Comparison of ENCODE assay signal across 26 cellular contexts in genomic region chr3:44504566-44504965, GRCh38. TPM values are rescaled to one million over a fixed set of nuclear protein-coding genes. Genes with fewer than 3 reads are reported as not detected.
DNase-seq lines count a peak whose midpoint lies in the region; ATAC-seq and TF ChIP-seq lines count a peak whose summit lies in the region.
"Had no signal": no experiment of that assay in that cellular context is flagged by ENCODE, and none has a peak within 500 bp of the region (broad histone marks: within the 10 kb centered on the region; RNA-seq: fewer than 3 reads in every experiment).

No MANE protein-coding gene starts in this region.

- CTCF ChIA-PET in WTC11 (lab: Charles Lee): no interaction called here

- peaks cover 33% of the 10 kb centered on the region for H3K9me3 Mint-ChIP-seq in WTC11

- no peak overlapping the region for H3K27ac Mint-ChIP-seq in WTC11
- H3K27ac Mint-ChIP-seq: B cell; CD14-positive monocyte; CD4-positive, alpha-beta memory T cell; CD4-positive, alpha-beta T cell; CD8-positive, alpha-beta memory T cell; CD8-positive, alpha-beta T cell had no signal

- H3K36me3 Mint-ChIP-seq in WTC11: peaks cover 44% of the 10 kb centered on the region

- POLR2A ChIA-PET in WTC11 (lab: Charles Lee): interaction anchor here (0.6 kb wide), 1 partner anchor 788 kb away, joined by 3 read pairs; no protein-coding TSS in a partner anchor

- peaks cover 24% of the 10 kb centered on the region for H3K4me1 Mint-ChIP-seq in WTC11

- no peak overlapping the region for H3K4me3 Mint-ChIP-seq in WTC11
- H3K4me3 Mint-ChIP-seq: B cell; CD14-positive monocyte; CD4-positive, alpha-beta memory T cell; CD4-positive, alpha-beta T cell; CD8-positive, alpha-beta memory T cell; CD8-positive, alpha-beta T cell had no signal

- DNase-seq in WTC11 (ENCODE audit: low spot score): no peak
- DNase-seq in stimulated activated naive CD8-positive, alpha-beta T cell treated with anti-CD3 and anti-CD28 coated beads, Interleukin-15, Interleukin-2, amounts not matched to agents 100 U/mL and 50 U/mL, for 24 hours: no peak
- DNase-seq: 8988T; ACHN; AML-193; BE2C; C1 segment of cervical spinal cord; Caco-2; Calu3; CD4-positive, alpha-beta memory T cell; CD4-positive, alpha-beta T cell; CD4-positive, CD25-positive, alpha-beta regulatory T cell; CD8-positive, alpha-beta memory T cell; CD8-positive, alpha-beta T cell; COR-L47; DMS 273 treated with DMSO at 0.1 percent for 48 hours; DMS153; DMS53; DMS79; DMS79 treated with DMSO at 0.1 percent for 48 hours; DND-41; EL had no signal

- TF ChIP-seq CTCF in WTC11 (IDR thresholded peaks at IDR 0.05): no peak

- H3K27me3 Mint-ChIP-seq in WTC11 (ENCODE audit: low read depth): no peaks in the 10 kb centered on the region
- H3K27me3 Mint-ChIP-seq: B cell; CD4-positive, alpha-beta memory T cell; CD4-positive, alpha-beta T cell; CD4-positive, CD25-positive, alpha-beta regulatory T cell; CD8-positive, alpha-beta memory T cell had no signal

- no peak for ATAC-seq in WTC11
- ATAC-seq in stimulated activated naive CD8-positive, alpha-beta T cell treated with anti-CD3 and anti-CD28 coated beads, Interleukin-15, Interleukin-2, amounts not matched to agents 100 U/mL and 50 U/mL, for 24 hours: no peak
- ATAC-seq: A549; CD8-positive, alpha-beta T cell had no signal

TF ChIP-seq in WTC11, 78 proteins besides CTCF, POLR2A, EP300 and RAD21:
- TF ChIP-seq HMGA2 (CRISPR knock-in tag; IDR thresholded peaks at IDR 0.05) (peak; percentile 90), ZNF425 (CRISPR knock-in tag; conservative IDR thresholded peaks at IDR 0.05) (no peak)

RNA-seq across cellular contexts. Expression of gene ZNF445, which starts 27.1 kb away (rescaled TPM):
- 20.3 to 27.7 TPM (median 26.0 TPM) in 3 replicates for total RNA-seq in WTC11 (2021)

RNA-seq across cellular contexts. Expression of gene ZKSCAN7, which starts 50.4 kb away (rescaled TPM):
- total RNA-seq in WTC11 (2021): 8.3 to 9.4 TPM (median 8.9 TPM) in 3 replicates
- total RNA-seq: A172, Caco-2 had no signal
